In genomic region chr1:44713321-44713781, GRCh38 we compare ENCODE assay signal across 15 cellular contexts. TPM values are rescaled to one million over a fixed set of nuclear protein-coding genes. Genes with fewer than 3 reads are reported as not detected.
DNase-seq lines count a peak whose midpoint lies in the region; ATAC-seq lines count a peak whose summit lies in the region.
"Had no signal": no experiment of that assay in that cellular context is flagged by ENCODE, and none has a peak within 500 bp of the region (broad histone marks: within the 10 kb centered on the region; RNA-seq: fewer than 3 reads in every experiment).

No MANE protein-coding gene starts in this region.

- H3K27me3 ChIP-seq in SJCRH30: no peaks in the 10 kb centered on the region

- peak overlapping the region; percentile 37 to 39 for H3K4me3 Mint-ChIP-seq in stimulated activated naive B cell treated with anti-CD40 and anti-IgM and Interleukin-4, amounts not matched to agents 10 μg/mL and 1 μg/mL and 100 μg/mL, for 72 hours

- no peaks in the 10 kb centered on the region for H3K9me3 Mint-ChIP-seq in stimulated activated naive B cell treated with anti-CD40 and anti-IgM and Interleukin-4, amounts not matched to agents 10 μg/mL and 1 μg/mL and 100 μg/mL, for 72 hours
- H3K9me3 Mint-ChIP-seq: activated T-helper 2 cell treated with anti-CD3 and anti-CD28 coated beads, Interferon-gamma antibody, Interleukin-2, Interleukin-4, amounts not matched to agents 10 μg/mL and 5 μg/mL and 100 μg/mL, durations not matched to agents 14 hours and 24 hours and 36 hours had no signal

- DNase-seq in NCI-H2227 (lab: John Stamatoyannopoulos, UW; ENCODE audit: unreplicated experiment): peak; percentile 10
- no peak for DNase-seq in NCI-H2227 treated with DMSO at 0.1 percent for 48 hours (lab: John Stamatoyannopoulos, UW)
- DNase-seq in LoVo (ENCODE audit: low spot score): peak; percentile 36
- DNase-seq in SJCRH30: peak; percentile 29 to 48
- DNase-seq in stimulated activated naive B cell treated with anti-CD40 and anti-IgM and Interleukin-4, amounts not matched to agents 10 μg/mL and 1 μg/mL and 100 μg/mL, for 72 hours: no peak
- no peak for DNase-seq in HPDE6-E6E7 (ENCODE audit: extremely low spot score)
- no peak for DNase-seq in activated effector memory CD4-positive, alpha-beta T cell treated with anti-CD3 and anti-CD28 coated beads, Interleukin-2, amount 50 U/mL, for 16 hours
- DNase-seq: activated CD4-positive, CD25-positive, alpha-beta regulatory T cell; caudate nucleus; kidney had no signal

- H3K4me3 ChIP-seq in SJCRH30: no peak overlapping the region

- peak; percentile 72 to 78 for ATAC-seq in stimulated activated naive B cell treated with anti-CD40 and anti-IgM and Interleukin-4, amounts not matched to agents 10 μg/mL and 1 μg/mL and 100 μg/mL, for 72 hours (replicated peaks)
- ATAC-seq in HG02571 (IDR thresholded peaks at IDR 0.05; ENCODE audit: unreplicated experiment): no peak
- ATAC-seq: Panc1 had no signal

- peak overlapping the region; percentile 56 for H3K27ac Mint-ChIP-seq in stimulated activated naive B cell treated with anti-CD40 and anti-IgM and Interleukin-4, amounts not matched to agents 10 μg/mL and 1 μg/mL and 100 μg/mL, for 72 hours
- H3K27ac Mint-ChIP-seq: activated T-helper 2 cell treated with anti-CD3 and anti-CD28 coated beads, Interferon-gamma antibody, Interleukin-2, Interleukin-4, amounts not matched to agents 10 μg/mL and 5 μg/mL and 100 μg/mL, durations not matched to agents 14 hours and 24 hours and 36 hours had no signal

- H3K4me1 ChIP-seq in SJCRH30: peaks cover 3% of the 10 kb centered on the region; the same call in 1 of the 2 replicates

- H3K27me3 Mint-ChIP-seq in stimulated activated naive B cell treated with anti-CD40 and anti-IgM and Interleukin-4, amounts not matched to agents 10 μg/mL and 1 μg/mL and 100 μg/mL, for 72 hours: no peaks in the 10 kb centered on the region

- H3K36me3 ChIP-seq in SJCRH30: no peaks in the 10 kb centered on the region

- H3K9me3 ChIP-seq in SJCRH30 (replicated peaks): no peaks in the 10 kb centered on the region

- H3K27ac ChIP-seq in SJCRH30: no peak overlapping the region

- no peaks in the 10 kb centered on the region for H3K36me3 Mint-ChIP-seq in stimulated activated naive B cell treated with anti-CD40 and anti-IgM and Interleukin-4, amounts not matched to agents 10 μg/mL and 1 μg/mL and 100 μg/mL, for 72 hours

- peaks cover 37 to 64% of the 10 kb centered on the region in 2 donors for H3K4me1 Mint-ChIP-seq in stimulated activated naive B cell treated with anti-CD40 and anti-IgM and Interleukin-4, amounts not matched to agents 10 μg/mL and 1 μg/mL and 100 μg/mL, for 72 hours

RNA-seq across cellular contexts. Expression of gene RNU5D-1, which starts 17.6 kb away (rescaled TPM):
- total RNA-seq in SJCRH30 (2014; rRNA removed; shearing (Covaris generic)): not detected in 2 replicates
- total RNA-seq: A673; activated T-helper 2 cell treated with anti-CD3 and anti-CD28 coated beads, Interferon-gamma antibody, Interleukin-2, Interleukin-4, amounts not matched to agents 10 μg/mL and 5 μg/mL and 100 μg/mL, durations not matched to agents 14 hours and 24 hours and 36 hours; G401; kidney had no signal

RNA-seq across cellular contexts. Expression of gene KIF2C, which starts 26.3 kb away (rescaled TPM):
- 120 and 124 TPM in 2 replicates for total RNA-seq in SJCRH30 (2014; rRNA removed; shearing (Covaris generic))

RNA-seq across cellular contexts. Expression of gene ARMH1, which starts 38.8 kb away (rescaled TPM):
- total RNA-seq in SJCRH30 (2014; rRNA removed; shearing (Covaris generic)): not detected in 2 replicates
- total RNA-seq: G401 had no signal

RNA-seq across cellular contexts. Expression of gene TMEM53, which starts 39.1 kb away (rescaled TPM):
- 1.6 and 2.3 TPM in 2 replicates for total RNA-seq in SJCRH30 (2014; rRNA removed; shearing (Covaris generic))

Comparison
In these comparisons a context has a peak if more than half of its experiments do, and no peak if none do; other contexts are left out.
1. DNase-seq: peak in NCI-H2227 (single experiment), LoVo (single experiment) and SJCRH30 (2 of 2); none in NCI-H2227 treated with DMSO at 0.1 percent for 48 hours (single experiment), stimulated activated naive B cell treated with anti-CD40 and anti-IgM and Interleukin-4, amounts not matched to agents 10 μg/mL and 1 μg/mL and 100 μg/mL, for 72 hours (single experiment), HPDE6-E6E7 (single experiment) and activated effector memory CD4-positive, alpha-beta T cell treated with anti-CD3 and anti-CD28 coated beads, Interleukin-2, amount 50 U/mL, for 16 hours (single experiment).